Comparison of ENCODE assay signal across 19 cellular contexts in the genomic region with DNA sequence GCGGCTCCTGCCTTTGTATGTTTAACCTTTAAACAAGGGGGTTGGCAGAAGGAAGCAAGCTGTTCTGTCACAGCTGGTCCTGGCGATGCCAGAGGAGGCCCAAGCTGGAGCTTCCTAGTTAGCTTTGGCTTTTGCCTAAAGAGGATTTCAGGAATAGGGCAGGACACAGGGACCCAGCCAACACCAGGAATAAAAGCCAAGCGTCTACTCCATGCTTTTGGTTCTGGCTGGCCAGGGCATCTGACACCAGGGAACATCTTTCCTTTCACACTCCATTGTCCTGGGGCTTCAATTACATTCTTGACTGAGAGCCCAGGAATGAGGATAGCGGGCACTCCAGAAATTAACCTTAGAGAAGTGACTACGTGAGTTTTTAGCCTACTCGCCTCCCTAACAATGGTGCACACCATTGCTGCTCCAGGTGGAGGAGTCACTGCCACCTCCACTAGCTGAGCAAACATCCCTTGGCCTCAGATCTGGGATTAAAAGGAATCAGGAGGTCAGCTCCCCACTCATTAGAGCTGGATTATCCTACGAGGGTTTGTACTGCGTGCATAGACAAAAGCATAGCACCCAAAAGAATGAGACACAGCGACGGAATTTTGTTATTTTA. TPM values are rescaled to one million over a fixed set of nuclear protein-coding genes. Genes with fewer than 3 reads are reported as not detected.
A peak's percentile ranks its signal among the peaks of the same experiment; 100 is the strongest.
DNase-seq lines count a peak whose midpoint lies in the region; ATAC-seq and TF ChIP-seq lines count a peak whose summit lies in the region.
"Had no signal": no experiment of that assay in that cellular context is flagged by ENCODE, and none has a peak within 500 bp of the region (broad histone marks: within the 10 kb centered on the region; RNA-seq: fewer than 3 reads in every experiment).

No MANE protein-coding gene starts in this region.

- H3K4me1 ChIP-seq in IMR-90 (ENCODE audit: control insufficient read depth, insufficient read depth, low read length), result peaks cover 16% of the 10 kb centered on the region
- H3K4me1 ChIP-seq in esophagus muscularis mucosa, result peaks cover 33 to 79% (median 71%) of the 10 kb centered on the region in 4 donors
- H3K4me1 ChIP-seq in mesenchymal stem cell (ENCODE audit: control insufficient read depth, insufficient read depth, low read depth, low read length), result peaks cover 5% of the 10 kb centered on the region

- H3K4me2 ChIP-seq in IMR-90 (ENCODE audit: low read depth, low read length) (no peak overlapping the region), mesenchymal stem cell (ENCODE audit: low read length, poor library complexity, severe bottlenecking) (no peak overlapping the region)
- H3K4me2 ChIP-seq: KMS-11 had no signal

- H2AK5ac ChIP-seq in IMR-90 (ENCODE audit: low read depth, low read length), result peak overlapping the region; percentile 95; the same call in 1 of the 2 replicates
- peak overlapping the region; percentile 24 for H2AK5ac ChIP-seq in mesenchymal stem cell (ENCODE audit: low read length, severe bottlenecking)

- peak overlapping the region; percentile 66 for H3K18ac ChIP-seq in IMR-90 (ENCODE audit: low read depth, low read length)
- no peak overlapping the region for H3K18ac ChIP-seq in mesenchymal stem cell (ENCODE audit: low read depth in 1 of 2, low read length in 2 of 2)

- no peaks in the 10 kb centered on the region for H3K9me3 ChIP-seq in IMR-90 (ENCODE audit: control insufficient read depth, insufficient read depth, low read length)
- no peaks in the 10 kb centered on the region for H3K9me3 ChIP-seq in esophagus muscularis mucosa
- H3K9me3 ChIP-seq in mesenchymal stem cell (ENCODE audit: control insufficient read depth, low read length), result no peaks in the 10 kb centered on the region
- H3K9me3 ChIP-seq: thoracic aorta had no signal

- H2BK20ac ChIP-seq in IMR-90 (ENCODE audit: low read depth, low read length), result peak overlapping the region; percentile 76

- BruUV-seq in IMR-90 (replicated peaks; lab: Mats Ljungman, UMichigan), result no TSS peak

- TF ChIP-seq EP300 in esophagus muscularis mucosa (IDR thresholded peaks at IDR 0.05), result no peak

- peaks cover 9% of the 10 kb centered on the region for H3K9me1 ChIP-seq in IMR-90 (ENCODE audit: insufficient read depth, low read length)

- H3K27ac ChIP-seq in IMR-90 (ENCODE audit: insufficient read depth, low read length), result no peak overlapping the region
- peak overlapping the region; percentile 63 to 79 (median 71) for H3K27ac ChIP-seq in esophagus muscularis mucosa (replicated peaks in 1 of 4)
- no peak overlapping the region for H3K27ac ChIP-seq in mesenchymal stem cell (ENCODE audit: low read length, poor library complexity, severe bottlenecking)
- H3K27ac ChIP-seq: brain microvascular endothelial cell, KMS-11, thoracic aorta had no signal

- H3K27me3 ChIP-seq in IMR-90 (ENCODE audit: control insufficient read depth, insufficient read depth, low read length), result no peaks in the 10 kb centered on the region
- H3K27me3 ChIP-seq in esophagus muscularis mucosa, result no peaks in the 10 kb centered on the region
- no peaks in the 10 kb centered on the region for H3K27me3 ChIP-seq in mesenchymal stem cell (ENCODE audit: control insufficient read depth in 1 of 2, insufficient read depth in 1 of 2, low read length in 2 of 2)
- H3K27me3 ChIP-seq: brain microvascular endothelial cell had no signal

- H3K27ac Mint-ChIP-seq in activated CD8-positive, alpha-beta T cell treated with anti-CD3 and anti-CD28 coated beads, Interleukin-2, amount 10 ng/mL, durations not matched to agents 7 days and 5 days, result no peak overlapping the region
- H3K27ac Mint-ChIP-seq: activated CD4-positive, alpha-beta T cell treated with anti-CD3 and anti-CD28 coated beads, Interleukin-2, amount 10 ng/mL, durations not matched to agents 24 days and 14 days; activated naive CD8-positive, alpha-beta T cell treated with anti-CD3 and anti-CD28 coated beads, Interleukin-2, amount 50 U/mL, for 24 hours; activated T-helper 2 cell treated with anti-CD3 and anti-CD28 coated beads, Interferon-gamma antibody, Interleukin-2, Interleukin-4, amounts not matched to agents 10 μg/mL and 5 μg/mL and 100 μg/mL, durations not matched to agents 14 hours and 24 hours and 36 hours; CD4-positive, CD25-positive, alpha-beta regulatory T cell; naive B cell; stimulated activated memory B cell treated with anti-CD40 and anti-IgM and Interleukin-4, amounts not matched to agents 10 μg/mL and 1 μg/mL and 100 μg/mL, for 72 hours had no signal

- no CpG with 5 or more reads among the region's 10 CpGs for WGBS in IMR-90 (ENCODE audit: extremely low coverage in 2 of 2, insufficient read length in 1 of 2), 2 experiments
- 62% methylated on average over 9 of the region's 10 CpGs for WGBS in esophagus muscularis mucosa
- WGBS in mesenchymal stem cell, result 94% methylated on average over 10 of the region's 10 CpGs

- H4K91ac ChIP-seq in IMR-90 (ENCODE audit: insufficient read depth, low read depth, low read length), result peak overlapping the region; percentile 76
- no peak overlapping the region for H4K91ac ChIP-seq in mesenchymal stem cell (ENCODE audit: low read length)

- peak overlapping the region; percentile 83 for H2BK120ac ChIP-seq in IMR-90 (ENCODE audit: low read depth, low read length)
- H2BK120ac ChIP-seq in mesenchymal stem cell (ENCODE audit: low read depth, low read length), result no peak overlapping the region

- CTCF ChIA-PET in IMR-90 (lab: Yijun Ruan, JAX), result interaction anchor here (0.9 to 1.5 kb wide), 2 partner anchors 14 to 33 kb away, joined by 3 to 4 read pairs; no protein-coding TSS in a partner anchor
- CTCF ChIA-PET in activated CD8-positive, alpha-beta T cell treated with anti-CD3 and anti-CD28 coated beads, Interleukin-2, amount 10 ng/mL, durations not matched to agents 7 days and 5 days (lab: Charles Lee), result interaction anchor here (1.1 kb wide), 1 partner anchor 14 kb away, joined by 3 read pairs; no protein-coding TSS in a partner anchor

- POLR2A ChIA-PET in IMR-90 (lab: Charles Lee; ENCODE audit: unreplicated experiment), result no interaction called here
- POLR2A ChIA-PET in activated CD8-positive, alpha-beta T cell treated with anti-CD3 and anti-CD28 coated beads, Interleukin-2, amount 10 ng/mL, durations not matched to agents 7 days and 5 days (lab: Charles Lee), result no interaction called here

- H4K8ac ChIP-seq in IMR-90 (ENCODE audit: low read depth in 2 of 2, low read length in 2 of 2) (peak overlapping the region in 1 of 2 experiments; percentile 43; a peak in 2 of 4 replicates), mesenchymal stem cell (ENCODE audit: low read length) (no peak overlapping the region)

- no peak for TF ChIP-seq RAD21 in IMR-90 (IDR thresholded peaks at IDR 0.05; ENCODE audit: low read length)

- no peaks in the 10 kb centered on the region for H3K79me1 ChIP-seq in IMR-90 (ENCODE audit: low read depth in 1 of 2, low read length in 2 of 2)
- H3K79me1 ChIP-seq in mesenchymal stem cell (replicated peaks; ENCODE audit: low read length, poor library complexity, severe bottlenecking), result no peaks in the 10 kb centered on the region

- peak overlapping the region; percentile 90 for H2AK9ac ChIP-seq in IMR-90 (replicated peaks; ENCODE audit: low read depth, low read length, poor library complexity)

- in situ Hi-C loops in IMR-90 (cut with MboI; ENCODE audit: low sequenced_read_pairs), result no loop called here

- H3K9ac ChIP-seq in IMR-90 (ENCODE audit: low read depth, low read length), result no peak overlapping the region
- H3K9ac ChIP-seq in mesenchymal stem cell (ENCODE audit: low read length), result no peak overlapping the region
- H3K9ac ChIP-seq: KMS-11 had no signal

- no peak overlapping the region for H2BK12ac ChIP-seq in mesenchymal stem cell (ENCODE audit: low read length in 2 of 2)

- peak overlapping the region; percentile 79; the same call in 2 of the 3 replicates for H2BK15ac ChIP-seq in IMR-90 (ENCODE audit: low read depth, low read length)
- no peak overlapping the region for H2BK15ac ChIP-seq in mesenchymal stem cell (ENCODE audit: low read depth, poor library complexity, severe bottlenecking)

- no peaks in the 10 kb centered on the region for H3K9me3 Mint-ChIP-seq in activated CD8-positive, alpha-beta T cell treated with anti-CD3 and anti-CD28 coated beads, Interleukin-2, amount 10 ng/mL, durations not matched to agents 7 days and 5 days (ENCODE audit: insufficient read depth)
- H3K9me3 Mint-ChIP-seq: activated CD4-positive, alpha-beta T cell treated with anti-CD3 and anti-CD28 coated beads, Interleukin-2, amount 10 ng/mL, durations not matched to agents 24 days and 14 days; activated naive CD8-positive, alpha-beta T cell treated with anti-CD3 and anti-CD28 coated beads, Interleukin-2, amount 50 U/mL, for 24 hours; activated T-helper 2 cell treated with anti-CD3 and anti-CD28 coated beads, Interferon-gamma antibody, Interleukin-2, Interleukin-4, amounts not matched to agents 10 μg/mL and 5 μg/mL and 100 μg/mL, durations not matched to agents 14 hours and 24 hours and 36 hours; CD4-positive, CD25-positive, alpha-beta regulatory T cell; naive B cell; stimulated activated memory B cell treated with anti-CD40 and anti-IgM and Interleukin-4, amounts not matched to agents 10 μg/mL and 1 μg/mL and 100 μg/mL, for 72 hours had no signal

- ATAC-seq in IMR-90 (ENCODE audit: low read depth), result peak; percentile 16; the same call in 1 of the 2 replicates
- ATAC-seq in activated CD8-positive, alpha-beta T cell treated with anti-CD3 and anti-CD28 coated beads, Interleukin-2, amount 10 ng/mL, durations not matched to agents 7 days and 5 days, result no peak
- no peak for ATAC-seq in HG03039 (IDR thresholded peaks at IDR 0.05; ENCODE audit: unreplicated experiment)
- ATAC-seq: activated naive CD8-positive, alpha-beta T cell treated with anti-CD3 and anti-CD28 coated beads, Interleukin-2, amount 50 U/mL, for 24 hours; sciatic nerve; stimulated activated memory B cell treated with anti-CD40 and anti-IgM and Interleukin-4, amounts not matched to agents 10 μg/mL and 1 μg/mL and 100 μg/mL, for 72 hours had no signal

- H3K23ac ChIP-seq in IMR-90 (ENCODE audit: low read depth, low read length), result peak overlapping the region; percentile 20; the same call in 1 of the 2 replicates
- H3K23ac ChIP-seq in mesenchymal stem cell (ENCODE audit: low read length in 2 of 2), result no peak overlapping the region

- peaks cover 8% of the 10 kb centered on the region for H3K27me3 Mint-ChIP-seq in activated CD8-positive, alpha-beta T cell treated with anti-CD3 and anti-CD28 coated beads, Interleukin-2, amount 10 ng/mL, durations not matched to agents 7 days and 5 days (ENCODE audit: low read depth)

- DNase-seq in EH (ENCODE audit: low read depth), result peak; percentile 47
- no peak for DNase-seq in IMR-90
- DNase-seq in esophagus muscularis mucosa (ENCODE audit: extremely low spot score), result no peak
- no peak for DNase-seq in mesenchymal stem cell
- no peak for DNase-seq in activated CD8-positive, alpha-beta T cell treated with anti-CD3 and anti-CD28 coated beads, Interleukin-2, amount 10 ng/mL, durations not matched to agents 7 days and 5 days
- no peak for DNase-seq in posterior cingulate gyrus
- DNase-seq: activated CD4-positive, alpha-beta T cell treated with anti-CD3 and anti-CD28 coated beads, Interleukin-2, amount 10 ng/mL, durations not matched to agents 24 days and 14 days; activated naive CD8-positive, alpha-beta T cell treated with anti-CD3 and anti-CD28 coated beads, Interleukin-2, amount 50 U/mL, for 24 hours; CD4-positive, CD25-positive, alpha-beta regulatory T cell; kidney; naive B cell; NCI-H2081 had no signal

- H2BK5ac ChIP-seq in IMR-90 (ENCODE audit: low read depth, low read length, poor library complexity, severe bottlenecking) (no peak overlapping the region), mesenchymal stem cell (ENCODE audit: low read depth, low read length, poor library complexity, severe bottlenecking) (no peak overlapping the region)

- no peaks in the 10 kb centered on the region for H4K20me1 ChIP-seq in IMR-90 (ENCODE audit: insufficient read depth, low read length)

- TF ChIP-seq POLR2A in IMR-90 (IDR thresholded peaks at IDR 0.05; ENCODE audit: low read depth, low read length) (no peak), esophagus muscularis mucosa (IDR thresholded peaks at IDR 0.05; ENCODE audit: low read depth) (no peak)

- peaks cover 12% of the 10 kb centered on the region for H3K4me1 Mint-ChIP-seq in activated CD8-positive, alpha-beta T cell treated with anti-CD3 and anti-CD28 coated beads, Interleukin-2, amount 10 ng/mL, durations not matched to agents 7 days and 5 days (ENCODE audit: low read depth)
- H3K4me1 Mint-ChIP-seq: activated naive CD8-positive, alpha-beta T cell treated with anti-CD3 and anti-CD28 coated beads, Interleukin-2, amount 50 U/mL, for 24 hours; CD4-positive, CD25-positive, alpha-beta regulatory T cell; naive B cell; stimulated activated memory B cell treated with anti-CD40 and anti-IgM and Interleukin-4, amounts not matched to agents 10 μg/mL and 1 μg/mL and 100 μg/mL, for 72 hours had no signal

- no peaks in the 10 kb centered on the region for H3K36me3 ChIP-seq in IMR-90 (ENCODE audit: control insufficient read depth, insufficient read depth, low read length)
- H3K36me3 ChIP-seq in esophagus muscularis mucosa, result no peaks in the 10 kb centered on the region
- H3K36me3 ChIP-seq in mesenchymal stem cell (ENCODE audit: control insufficient read depth in 1 of 2, insufficient read depth in 2 of 2, low read depth in 1 of 2, low read length in 2 of 2), result no peaks in the 10 kb centered on the region
- H3K36me3 ChIP-seq: brain microvascular endothelial cell, thoracic aorta had no signal

- H3K36me3 Mint-ChIP-seq in activated CD8-positive, alpha-beta T cell treated with anti-CD3 and anti-CD28 coated beads, Interleukin-2, amount 10 ng/mL, durations not matched to agents 7 days and 5 days (ENCODE audit: low read depth), result no peaks in the 10 kb centered on the region
- H3K36me3 Mint-ChIP-seq: CD4-positive, CD25-positive, alpha-beta regulatory T cell; naive B cell; stimulated activated memory B cell treated with anti-CD40 and anti-IgM and Interleukin-4, amounts not matched to agents 10 μg/mL and 1 μg/mL and 100 μg/mL, for 72 hours had no signal

- peak overlapping the region; percentile 74 for H3K4ac ChIP-seq in IMR-90 (ENCODE audit: low read depth, low read length)
- H3K4ac ChIP-seq in mesenchymal stem cell (ENCODE audit: low read depth in 1 of 2, low read length in 2 of 2), result no peak overlapping the region

- no peak overlapping the region for H3K56ac ChIP-seq in IMR-90 (ENCODE audit: extremely low read depth, insufficient read depth, low read length)

- H3K4me3 ChIP-seq in IMR-90 (ENCODE audit: insufficient read depth, low read depth, low read length) (no peak overlapping the region), esophagus muscularis mucosa (no peak overlapping the region), mesenchymal stem cell (ENCODE audit: insufficient read depth in 1 of 2, low read depth in 1 of 2, low read length in 2 of 2) (no peak overlapping the region)
- H3K4me3 ChIP-seq: thoracic aorta had no signal

- H3K14ac ChIP-seq in IMR-90 (replicated peaks; ENCODE audit: low read depth, low read length) (peak overlapping the region; percentile 69), mesenchymal stem cell (ENCODE audit: low read length in 2 of 2) (no peak overlapping the region)

- dilution Hi-C loops in IMR-90 (cut with HindIII; ENCODE audit: low sequenced_read_pairs, unreplicated experiment), result no loop called here

- H2AFZ ChIP-seq in IMR-90 (replicated peaks; ENCODE audit: low read length, poor library complexity) (peak overlapping the region; percentile 81), mesenchymal stem cell (ENCODE audit: low read depth, low read length) (no peak overlapping the region)

- TF ChIP-seq CTCF in IMR-90 (conservative IDR thresholded peaks at IDR 0.05; ENCODE audit: low read depth, low read length) (no peak), esophagus muscularis mucosa (IDR thresholded peaks at IDR 0.05) (no peak)

- intact Hi-C loops in IMR-90 (cut with micrococcal nuclease) (no loop called here), esophagus muscularis mucosa (cut with DNase I) (no loop called here), posterior cingulate gyrus (cut with DNase I) (no loop called here)

- no peak overlapping the region for H3K4me3 Mint-ChIP-seq in activated CD8-positive, alpha-beta T cell treated with anti-CD3 and anti-CD28 coated beads, Interleukin-2, amount 10 ng/mL, durations not matched to agents 7 days and 5 days
- H3K4me3 Mint-ChIP-seq: activated CD4-positive, alpha-beta T cell treated with anti-CD3 and anti-CD28 coated beads, Interleukin-2, amount 10 ng/mL, durations not matched to agents 24 days and 14 days; activated naive CD8-positive, alpha-beta T cell treated with anti-CD3 and anti-CD28 coated beads, Interleukin-2, amount 50 U/mL, for 24 hours; CD4-positive, CD25-positive, alpha-beta regulatory T cell; naive B cell; stimulated activated memory B cell treated with anti-CD40 and anti-IgM and Interleukin-4, amounts not matched to agents 10 μg/mL and 1 μg/mL and 100 μg/mL, for 72 hours had no signal

- peak overlapping the region; percentile 68 for H4K5ac ChIP-seq in IMR-90 (ENCODE audit: low read depth, low read length)

RNA-seq across cellular contexts. Expression of a gene that starts 38.2 kb away (rescaled TPM):
- total RNA-seq in IMR-90 (2012; rRNA removed) (661 and 997 TPM in 2 replicates), esophagus muscularis mucosa (1,000 to 10,000 TPM; 5,599 to 7,718 (median 6,496) TPM)
- polyA plus RNA-seq in IMR-90 (2012; rRNA removed), result 1,566 and 1,623 TPM in 2 replicates
- polyA plus RNA-seq in IMR-90 (2012; cell fraction: cytosol; rRNA removed), result 700 and 932 TPM in 2 replicates
- 972 and 2,415 TPM in 2 replicates for polyA plus RNA-seq in IMR-90 (2012; cell fraction: nucleus; rRNA removed; ENCODE audit: low replicate concordance)
- polyA plus RNA-seq in mesenchymal stem cell (2013, experiment 1 of 2), result 825 TPM
- polyA plus RNA-seq in mesenchymal stem cell (2013, experiment 2 of 2), result 826 TPM
- total RNA-seq in activated CD8-positive, alpha-beta T cell treated with anti-CD3 and anti-CD28 coated beads, Interleukin-2, amount 10 ng/mL, durations not matched to agents 7 days and 5 days, result 1 to 10 TPM; 7.4 to 7.8 TPM

RNA-seq across cellular contexts. Expression of a gene that starts 40.9 kb away (rescaled TPM):
- 12.9 and 41.7 TPM in 2 replicates for total RNA-seq in IMR-90 (2012; rRNA removed)
- polyA plus RNA-seq in IMR-90 (2012; rRNA removed), result 31.0 and 32.7 TPM in 2 replicates
- polyA plus RNA-seq in IMR-90 (2012; cell fraction: cytosol; rRNA removed), result 11.5 and 15.9 TPM in 2 replicates
- polyA plus RNA-seq in IMR-90 (2012; cell fraction: nucleus; rRNA removed; ENCODE audit: low replicate concordance), result 11.3 and 22.6 TPM in 2 replicates
- 10 to 100 TPM; 15.4 to 22.8 (median 18.7) TPM for total RNA-seq in esophagus muscularis mucosa
- polyA plus RNA-seq in mesenchymal stem cell (2013, experiment 1 of 2), result 26.3 TPM
- polyA plus RNA-seq in mesenchymal stem cell (2013, experiment 2 of 2), result 26.2 TPM
- 10 to 100 TPM in 1 of 2 experiments, 1 to 10 TPM in 1; 9.7 to 11.1 TPM for total RNA-seq in activated CD8-positive, alpha-beta T cell treated with anti-CD3 and anti-CD28 coated beads, Interleukin-2, amount 10 ng/mL, durations not matched to agents 7 days and 5 days

Comparison
In these comparisons a context has a peak if more than half of its experiments do, and no peak if none do; other contexts are left out.
1. H3K27ac ChIP-seq: peak in esophagus muscularis mucosa (4 of 4); none in IMR-90 (single experiment) and mesenchymal stem cell (single experiment).
2. RNA of a gene that starts 38.2 kb away (total RNA-seq): 5,599 to 7,718 TPM in esophagus muscularis mucosa and 661 to 997 TPM in IMR-90; 7.4 to 7.8 TPM in activated CD8-positive, alpha-beta T cell treated with anti-CD3 and anti-CD28 coated beads, Interleukin-2, amount 10 ng/mL, durations not matched to agents 7 days and 5 days; every median in the first group is over 10 times any median in the second.